ENCODE assay signal across 24 cellular contexts in the genomic region with DNA sequence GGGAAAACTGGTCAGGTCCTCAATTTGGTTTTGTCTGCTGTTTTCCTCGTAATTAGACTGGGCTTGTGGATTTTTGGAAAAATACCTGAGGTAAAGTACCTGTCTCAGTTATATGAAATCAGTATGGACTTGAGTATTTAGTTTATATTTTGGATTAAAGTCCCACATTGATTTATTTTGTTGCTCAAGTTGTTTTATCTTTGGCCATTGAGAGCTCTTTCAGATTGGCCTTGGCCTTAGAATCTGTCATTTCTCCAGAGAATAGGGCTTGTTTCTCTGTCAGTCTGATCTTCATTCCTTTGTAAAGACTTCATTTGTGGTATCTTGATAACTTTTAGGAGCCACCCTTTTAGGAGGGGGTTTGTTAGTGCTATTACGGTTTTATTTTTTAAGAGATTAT. TPM values are rescaled to one million over a fixed set of nuclear protein-coding genes. Genes with fewer than 3 reads are reported as not detected.
DNase-seq lines count a peak whose midpoint lies in the region; ATAC-seq and TF ChIP-seq lines count a peak whose summit lies in the region.
"Had no signal": no experiment of that assay in that cellular context is flagged by ENCODE, and none has a peak within 500 bp of the region (broad histone marks: within the 10 kb centered on the region; RNA-seq: fewer than 3 reads in every experiment).

No MANE protein-coding gene starts in this region.

- TF ChIP-seq POLR2A in adrenal gland (IDR thresholded peaks at IDR 0.05) (no peak), right lobe of liver (IDR thresholded peaks at IDR 0.05) (no peak), testis (IDR thresholded peaks at IDR 0.05) (no peak)

- H3K27ac ChIP-seq in adrenal gland (peak overlapping the region in 3 of 5 donors; percentile 9 to 56 (median 48)), right lobe of liver (peak overlapping the region in 1 of 3 donors; percentile 7), testis (peak overlapping the region; percentile 69 to 79)
- H3K27ac ChIP-seq: 22Rv1, C4-2B, PC-9, SJCRH30 had no signal

- no peak for TF ChIP-seq CTCF in adrenal gland (IDR thresholded peaks at IDR 0.05)
- no peak for TF ChIP-seq CTCF in right lobe of liver (IDR thresholded peaks at IDR 0.05)
- TF ChIP-seq CTCF in testis (IDR thresholded peaks at IDR 0.05), result no peak

- H3K27me3 Mint-ChIP-seq in activated T-cell treated with anti-CD3 and anti-CD28 coated beads, Interleukin-2, amount 50 U/mL, for 72 hours (ENCODE audit: low read depth), result no peaks in the 10 kb centered on the region
- H3K27me3 Mint-ChIP-seq: B cell; CD8-positive, alpha-beta memory T cell had no signal

- no peak for ATAC-seq in activated T-cell treated with anti-CD3 and anti-CD28 coated beads, Interleukin-2, amount 50 U/mL, for 72 hours (replicated peaks in 1 of 2)
- peak; percentile 40 to 66 (median 48) for ATAC-seq in right lobe of liver
- ATAC-seq: Right ventricle myocardium inferior had no signal

- H3K4me1 ChIP-seq in adrenal gland (replicated peaks in 1 of 2), result peaks cover 31 to 65% of the 10 kb centered on the region in 2 donors
- H3K4me1 ChIP-seq in right lobe of liver, result peaks cover 0 to 44% (median 0%) of the 10 kb centered on the region in 4 donors
- peaks cover 58% of the 10 kb centered on the region for H3K4me1 ChIP-seq in testis
- H3K4me1 ChIP-seq: SJCRH30 had no signal

- H3K36me3 ChIP-seq in adrenal gland (replicated peaks in 1 of 2) (peaks cover 0 to 19% of the 10 kb centered on the region in 2 donors), right lobe of liver (no peaks in the 10 kb centered on the region), testis (ENCODE audit: low read depth, missing control alignments) (no peaks in the 10 kb centered on the region)
- H3K36me3 ChIP-seq: MG63 had no signal

- intact Hi-C loops in adrenal gland (cut with DNase I) (no loop called here), right lobe of liver (cut with DNase I) (no loop called here), testis (cut with DNase I; ENCODE audit: low total_unique reads) (no loop called here)

- H3K36me3 Mint-ChIP-seq in activated T-cell treated with anti-CD3 and anti-CD28 coated beads, Interleukin-2, amount 50 U/mL, for 72 hours (ENCODE audit: insufficient read depth in 2 of 2), result peaks cover 4 to 6% of the 10 kb centered on the region in 2 donors

- H3K4me3 ChIP-seq in adrenal gland (peak overlapping the region in 1 of 4 donors; percentile 4), right lobe of liver (no peak overlapping the region), testis (no peak overlapping the region)
- H3K4me3 ChIP-seq: MG63, PC-9, SJCRH30 had no signal

- WGBS in adrenal gland, 4 donors, result 48 to 57% (median 54%) methylated on average over 2 of the region's 2 CpGs
- 24% methylated on average over 2 of the region's 2 CpGs for WGBS in right lobe of liver (ENCODE audit: insufficient coverage, low coverage, low lambda C conversion rate, missing lambda C conversion rate)
- 70 to 72% methylated on average over 2 of the region's 2 CpGs for WGBS in testis, 2 donors

- no peaks in the 10 kb centered on the region for H3K9me3 Mint-ChIP-seq in activated T-cell treated with anti-CD3 and anti-CD28 coated beads, Interleukin-2, amount 50 U/mL, for 72 hours

- H3K4me1 Mint-ChIP-seq in activated T-cell treated with anti-CD3 and anti-CD28 coated beads, Interleukin-2, amount 50 U/mL, for 72 hours (ENCODE audit: low read depth), result peaks cover 33% of the 10 kb centered on the region

- DNase-seq in activated T-cell treated with anti-CD3 and anti-CD28 coated beads, Interleukin-2, amount 50 U/mL, for 72 hours, result no peak
- DNase-seq in activated T-cell treated with anti-CD3 and anti-CD28 coated beads for 4 hours (no peak), adrenal gland (no peak), right lobe of liver (no peak), testis (no peak), nucleus accumbens (lab: John Stamatoyannopoulos, UW) (no peak)
- DNase-seq in activated CD4-positive, alpha-beta T cell treated with anti-CD3 and anti-CD28 coated beads, Interleukin-2, amount 50 U/mL, for 1 hour, result no peak
- DNase-seq: CD8-positive, alpha-beta memory T cell; DMS 273 treated with DMSO at 0.1 percent for 48 hours; DMS79 treated with DMSO at 0.1 percent for 48 hours; GF-D8; KBM-7; MG63; NCI-H2029; NCI-H446; NCI-H524 treated with DMSO at 0.1 percent for 48 hours; NCI-H774; NK-92 treated with Interleukin-12 subunit alpha and Interleukin-12 subunit beta, amount 100 ng/mL, for 24 hours; PC-9; SJCRH30 had no signal

- H3K9me3 ChIP-seq in adrenal gland (replicated peaks in 1 of 3) (no peaks in the 10 kb centered on the region), right lobe of liver (no peaks in the 10 kb centered on the region), testis (no peaks in the 10 kb centered on the region)
- H3K9me3 ChIP-seq: MG63, SJCRH30 had no signal

- H3K27me3 ChIP-seq in adrenal gland, result no peaks in the 10 kb centered on the region
- H3K27me3 ChIP-seq in right lobe of liver, result no peaks in the 10 kb centered on the region
- H3K27me3 ChIP-seq in testis, result no peaks in the 10 kb centered on the region
- H3K27me3 ChIP-seq: MG63, SJCRH30 had no signal

- no peak overlapping the region for H3K4me3 Mint-ChIP-seq in activated T-cell treated with anti-CD3 and anti-CD28 coated beads, Interleukin-2, amount 50 U/mL, for 72 hours
- H3K4me3 Mint-ChIP-seq: B cell had no signal

- peak overlapping the region; percentile 33 for H3K27ac Mint-ChIP-seq in activated T-cell treated with anti-CD3 and anti-CD28 coated beads, Interleukin-2, amount 50 U/mL, for 72 hours
- H3K27ac Mint-ChIP-seq: B cell had no signal

RNA-seq across cellular contexts. Expression of gene UBAP1, which starts 21.2 kb away (rescaled TPM):
- total RNA-seq in activated T-cell treated with anti-CD3 and anti-CD28 coated beads, Interleukin-2, amount 50 U/mL, for 72 hours, result 10 to 100 TPM; 36.4 to 37.5 TPM
- total RNA-seq in adrenal gland (10 to 100 TPM; 63.6 to 91.7 (median 83.5) TPM), right lobe of liver (10 to 100 TPM; 24.3 to 38.1 (median 29.7) TPM), testis (10 to 100 TPM; 65.1 to 81.9 TPM)
- polyA plus RNA-seq in adrenal gland (100 to 1,000 TPM in 1 of 3 donors, 10 to 100 TPM in 2; 34.8 to 146 (median 37.7) TPM), testis (ENCODE audit: insufficient read depth, low read depth, low replicate concordance) (127 TPM)

Comparison
In these comparisons a context has a peak if more than half of its experiments do, and no peak if none do; other contexts are left out.
1. ATAC-seq: peak in right lobe of liver (4 of 4); none in activated T-cell treated with anti-CD3 and anti-CD28 coated beads, Interleukin-2, amount 50 U/mL, for 72 hours (0 of 2).